In the genomic region with DNA sequence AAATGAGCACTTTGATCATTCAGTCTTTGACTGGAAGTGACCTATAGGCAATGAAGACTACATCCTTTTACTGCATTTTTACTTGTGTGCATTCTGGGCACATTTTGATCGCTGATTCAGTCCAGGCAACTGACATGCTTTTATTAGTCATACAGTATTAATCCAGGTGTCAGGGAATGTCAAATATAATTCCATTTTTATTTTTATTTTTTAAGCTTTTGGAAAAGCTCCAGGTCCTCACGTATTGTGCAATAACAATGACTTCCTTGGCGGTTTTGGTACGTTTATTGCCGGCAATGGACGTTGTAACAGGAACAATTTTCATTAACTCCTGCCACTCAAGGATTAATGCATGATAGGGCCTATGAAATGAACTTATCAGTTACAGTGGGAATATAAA, we compare ENCODE assay signal across 26 cellular contexts.
"Had no signal": no experiment of that assay in that cellular context is flagged by ENCODE, and none has a peak within 500 bp of the region (broad histone marks: within the 10 kb centered on the region; RNA-seq: fewer than 3 reads in every experiment).

No MANE protein-coding gene starts in this region.

- H3K36me3 Mint-ChIP-seq: activated CD4-positive, alpha-beta memory T cell treated with anti-CD3 and anti-CD28 coated beads for 36 hours; activated naive CD4-positive, alpha-beta T cell treated with anti-CD3 and anti-CD28 coated beads, Interleukin-2, amount 50 U/mL, for 24 hours; naive thymus-derived CD8-positive, alpha-beta T cell; stimulated activated naive B cell treated with anti-CD40 and anti-IgM and Interleukin-4, amounts not matched to agents 10 μg/mL and 1 μg/mL and 100 μg/mL, for 72 hours had no signal

- H3K4me1 ChIP-seq: colonic mucosa, pancreas, prostate gland, thyroid gland, upper lobe of left lung had no signal

- H3K27me3 ChIP-seq: colonic mucosa, dorsolateral prefrontal cortex, gastrocnemius medialis, pancreas, stomach, thyroid gland, upper lobe of left lung had no signal

- DNase-seq: activated CD4-positive, alpha-beta memory T cell treated with anti-CD3 and anti-CD28 coated beads for 36 hours; activated CD4-positive, alpha-beta T cell treated with anti-CD3 and anti-CD28 coated beads for 4 hours; activated CD8-positive, alpha-beta memory T cell treated with anti-CD3 and anti-CD28 coated beads, Interleukin-2, amount 50 U/mL, for 4 hours; activated gamma-delta T cell treated with Interleukin-2 at 50 U/mL for 16 hours; activated T-cell treated with anti-CD3 and anti-CD28 coated beads, Interleukin-2, amount 50 U/mL, for 1 hour; colonic mucosa; dorsolateral prefrontal cortex; effector memory CD4-positive, alpha-beta T cell; gastrocnemius medialis; glutamatergic neuron; kidney; mesenchymal stem cell; naive thymus-derived CD8-positive, alpha-beta T cell; nucleus accumbens; pancreas; retina; stimulated activated CD4-positive, alpha-beta T cell treated with anti-CD3 and anti-CD28 coated beads, Interleukin-15, amount 100 ng/mL, for 24 hours; stimulated activated CD4-positive, alpha-beta T cell treated with anti-CD3 and anti-CD28 coated beads, Interleukin-2, amount 100 ng/mL, for 24 hours; stimulated activated naive B cell treated with anti-CD40 and anti-IgM and Interleukin-4, amounts not matched to agents 10 μg/mL and 1 μg/mL and 100 μg/mL, for 72 hours; stomach; thyroid gland; upper lobe of left lung had no signal

- H3K9me3 ChIP-seq: colonic mucosa, gastrocnemius medialis, pancreas, prostate gland, stomach, thyroid gland, upper lobe of left lung had no signal

- H3K27me3 Mint-ChIP-seq: activated CD4-positive, alpha-beta memory T cell treated with anti-CD3 and anti-CD28 coated beads for 36 hours; activated naive CD4-positive, alpha-beta T cell treated with anti-CD3 and anti-CD28 coated beads, Interleukin-2, amount 50 U/mL, for 24 hours; naive thymus-derived CD8-positive, alpha-beta T cell; stimulated activated naive B cell treated with anti-CD40 and anti-IgM and Interleukin-4, amounts not matched to agents 10 μg/mL and 1 μg/mL and 100 μg/mL, for 72 hours had no signal

- FAIRE-seq: kidney had no signal

- H3K9me3 Mint-ChIP-seq: activated CD4-positive, alpha-beta memory T cell treated with anti-CD3 and anti-CD28 coated beads for 36 hours; activated naive CD4-positive, alpha-beta T cell treated with anti-CD3 and anti-CD28 coated beads, Interleukin-2, amount 50 U/mL, for 24 hours; neural crest cell had no signal

- H3K4me3 Mint-ChIP-seq: activated CD4-positive, alpha-beta memory T cell treated with anti-CD3 and anti-CD28 coated beads for 36 hours; activated naive CD4-positive, alpha-beta T cell treated with anti-CD3 and anti-CD28 coated beads, Interleukin-2, amount 50 U/mL, for 24 hours; naive thymus-derived CD8-positive, alpha-beta T cell; neural crest cell; stimulated activated naive B cell treated with anti-CD40 and anti-IgM and Interleukin-4, amounts not matched to agents 10 μg/mL and 1 μg/mL and 100 μg/mL, for 72 hours had no signal

- H3K4me3 ChIP-seq: colonic mucosa, dorsolateral prefrontal cortex, gastrocnemius medialis, pancreas, prostate gland, stomach, thyroid gland, upper lobe of left lung had no signal

- H3K27ac Mint-ChIP-seq: activated CD4-positive, alpha-beta memory T cell treated with anti-CD3 and anti-CD28 coated beads for 36 hours; activated naive CD4-positive, alpha-beta T cell treated with anti-CD3 and anti-CD28 coated beads, Interleukin-2, amount 50 U/mL, for 24 hours; naive thymus-derived CD8-positive, alpha-beta T cell; stimulated activated naive B cell treated with anti-CD40 and anti-IgM and Interleukin-4, amounts not matched to agents 10 μg/mL and 1 μg/mL and 100 μg/mL, for 72 hours had no signal

- H3K36me3 ChIP-seq: colonic mucosa, gastrocnemius medialis, pancreas, prostate gland, stomach, thyroid gland, upper lobe of left lung had no signal

- H3K4me1 Mint-ChIP-seq: activated naive CD4-positive, alpha-beta T cell treated with anti-CD3 and anti-CD28 coated beads, Interleukin-2, amount 50 U/mL, for 24 hours; naive thymus-derived CD8-positive, alpha-beta T cell; neural crest cell; stimulated activated naive B cell treated with anti-CD40 and anti-IgM and Interleukin-4, amounts not matched to agents 10 μg/mL and 1 μg/mL and 100 μg/mL, for 72 hours had no signal

- H3K27ac ChIP-seq: colonic mucosa, dorsolateral prefrontal cortex, gastrocnemius medialis, pancreas, prostate gland, stomach, thyroid gland, upper lobe of left lung, VCaP had no signal
